9 cellular contexts compared by ENCODE assay signal in the genomic region with DNA sequence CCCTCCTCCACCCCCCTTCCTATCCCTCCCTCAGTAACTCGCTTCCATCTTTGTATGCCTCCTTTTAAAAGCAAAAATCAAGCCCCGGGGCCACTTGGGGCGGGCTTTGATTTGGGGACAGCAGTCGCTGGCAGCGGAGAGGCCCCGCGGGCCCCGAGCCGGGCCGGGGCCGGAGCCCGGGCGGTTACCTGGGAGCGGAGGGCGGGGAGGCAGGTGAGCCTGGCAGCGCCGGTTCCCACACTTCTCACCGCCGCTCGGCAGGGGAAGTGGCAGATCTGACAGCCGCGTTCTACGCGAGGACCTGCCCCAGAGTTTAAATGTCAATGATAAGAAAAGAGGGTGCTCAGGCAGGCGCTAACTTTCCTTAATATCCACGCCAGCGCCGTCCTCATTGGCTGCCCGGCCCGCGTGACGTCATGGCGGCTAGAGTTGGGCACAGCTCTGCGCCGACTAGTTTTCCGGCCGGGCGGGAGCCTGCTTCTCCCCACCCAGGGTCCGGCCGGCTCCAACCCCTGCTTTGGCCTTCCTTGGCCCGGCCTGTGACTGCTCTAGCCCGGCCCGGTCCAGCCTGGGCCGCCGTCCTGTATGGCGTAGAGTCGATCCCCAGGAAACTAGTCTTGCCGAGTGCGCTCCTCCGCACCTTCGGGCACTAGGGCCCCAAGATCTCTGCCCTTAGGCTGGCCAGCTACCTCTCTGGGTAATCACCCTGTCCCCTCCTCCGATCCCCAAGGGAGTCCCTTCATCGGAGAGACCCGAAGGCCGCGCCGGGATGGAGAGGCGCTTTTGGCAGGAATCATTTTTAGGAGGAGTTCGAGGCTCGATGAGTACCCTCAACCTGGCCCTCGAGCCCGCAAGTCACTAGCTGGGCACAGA. TPM values are rescaled to one million over a fixed set of nuclear protein-coding genes. Genes with fewer than 3 reads are reported as not detected.
DNase-seq lines count a peak whose midpoint lies in the region; ATAC-seq lines count a peak whose summit lies in the region.
"Had no signal": no experiment of that assay in that cellular context is flagged by ENCODE, and none has a peak within 500 bp of the region (broad histone marks: within the 10 kb centered on the region; RNA-seq: fewer than 3 reads in every experiment).

No MANE protein-coding gene starts in this region.

- H3K36me3 ChIP-seq in iPS-18a (ENCODE audit: control insufficient read depth, low read depth, low read length) (no peaks in the 10 kb centered on the region), skeletal muscle tissue (ENCODE audit: control insufficient read depth in 3 of 3, insufficient read depth in 3 of 3, low read length in 3 of 3) (no peaks in the 10 kb centered on the region)

- H3K9ac ChIP-seq in iPS-18a (ENCODE audit: low read length) (no peak overlapping the region), skeletal muscle tissue (ENCODE audit: low read depth in 1 of 3, low read length in 3 of 3) (no peak overlapping the region)

- H3K27ac ChIP-seq in iPS-18a (ENCODE audit: low read length): no peak overlapping the region
- H3K27ac ChIP-seq in skeletal muscle tissue (ENCODE audit: low read depth, low read length): no peak overlapping the region

- peaks cover 39% of the 10 kb centered on the region for H3K4me1 ChIP-seq in iPS-18a (ENCODE audit: control insufficient read depth, low read depth, low read length)
- peaks cover 45 to 48% (median 47%) of the 10 kb centered on the region in 3 donors for H3K4me1 ChIP-seq in skeletal muscle tissue (ENCODE audit: control insufficient read depth in 3 of 3, insufficient read depth in 3 of 3, low read length in 3 of 3)

- H3K27me3 Mint-ChIP-seq in T-helper 2 cell treated with Interferon-gamma antibody and Interleukin-4, amounts not matched to agents 5 μg/mL and 100 μg/mL, for 36 hours (ENCODE audit: low read depth): peaks cover 83% of the 10 kb centered on the region
- peaks cover 74% of the 10 kb centered on the region for H3K27me3 Mint-ChIP-seq in activated naive CD8-positive, alpha-beta T cell treated with anti-CD3 and anti-CD28 coated beads, Interleukin-2, amount 50 U/mL, for 24 hours

- peak overlapping the region; percentile 20 for H3K27ac Mint-ChIP-seq in T-helper 2 cell treated with Interferon-gamma antibody and Interleukin-4, amounts not matched to agents 5 μg/mL and 100 μg/mL, for 36 hours
- H3K27ac Mint-ChIP-seq in activated naive CD8-positive, alpha-beta T cell treated with anti-CD3 and anti-CD28 coated beads, Interleukin-2, amount 50 U/mL, for 24 hours: no peak overlapping the region

- no peaks in the 10 kb centered on the region for H3K9me3 ChIP-seq in iPS-18a (ENCODE audit: control insufficient read depth, low read depth, low read length)
- no peaks in the 10 kb centered on the region for H3K9me3 ChIP-seq in skeletal muscle tissue (ENCODE audit: control insufficient read depth in 3 of 3, low read length in 3 of 3)

- H3K27me3 ChIP-seq in iPS-18a (ENCODE audit: control insufficient read depth, insufficient read depth, low read length): peaks cover 100% of the 10 kb centered on the region
- peaks cover 90 to 97% (median 93%) of the 10 kb centered on the region in 3 donors for H3K27me3 ChIP-seq in skeletal muscle tissue (ENCODE audit: control insufficient read depth in 3 of 3, insufficient read depth in 3 of 3, low read length in 3 of 3)

- H3K9me3 Mint-ChIP-seq in T-helper 2 cell treated with Interferon-gamma antibody and Interleukin-4, amounts not matched to agents 5 μg/mL and 100 μg/mL, for 36 hours: no peaks in the 10 kb centered on the region
- peaks cover 3% of the 10 kb centered on the region for H3K9me3 Mint-ChIP-seq in activated naive CD8-positive, alpha-beta T cell treated with anti-CD3 and anti-CD28 coated beads, Interleukin-2, amount 50 U/mL, for 24 hours

- H3K36me3 Mint-ChIP-seq in T-helper 2 cell treated with Interferon-gamma antibody and Interleukin-4, amounts not matched to agents 5 μg/mL and 100 μg/mL, for 36 hours (ENCODE audit: low read depth): no peaks in the 10 kb centered on the region
- peaks cover 4% of the 10 kb centered on the region for H3K36me3 Mint-ChIP-seq in activated naive CD8-positive, alpha-beta T cell treated with anti-CD3 and anti-CD28 coated beads, Interleukin-2, amount 50 U/mL, for 24 hours (ENCODE audit: low read depth)

- no peaks in the 10 kb centered on the region for H3K4me1 Mint-ChIP-seq in T-helper 2 cell treated with Interferon-gamma antibody and Interleukin-4, amounts not matched to agents 5 μg/mL and 100 μg/mL, for 36 hours (ENCODE audit: low read depth)
- H3K4me1 Mint-ChIP-seq in activated naive CD8-positive, alpha-beta T cell treated with anti-CD3 and anti-CD28 coated beads, Interleukin-2, amount 50 U/mL, for 24 hours: peaks cover 26% of the 10 kb centered on the region

- no peak for DNase-seq in T-helper 2 cell treated with Interferon-gamma antibody and Interleukin-4, amounts not matched to agents 5 μg/mL and 100 μg/mL, for 36 hours (ENCODE audit: low spot score)
- DNase-seq in T-helper 2 cell: no peak
- DNase-seq in activated naive CD8-positive, alpha-beta T cell treated with anti-CD3 and anti-CD28 coated beads, Interleukin-2, amount 50 U/mL, for 24 hours: no peak
- DNase-seq in NCI-H1092 (lab: John Stamatoyannopoulos, UW): no peak
- no peak for DNase-seq in activated effector memory CD4-positive, alpha-beta T cell treated with Interleukin-2 at 50 U/mL for 16 hours

- peak; percentile 23 for ATAC-seq in activated naive CD8-positive, alpha-beta T cell treated with anti-CD3 and anti-CD28 coated beads, Interleukin-2, amount 50 U/mL, for 24 hours
- ATAC-seq in GM21825 (IDR thresholded peaks at IDR 0.05; ENCODE audit: unreplicated experiment): no peak

- H3K4me3 ChIP-seq in iPS-18a (ENCODE audit: low read length) (peak overlapping the region; percentile 58), skeletal muscle tissue (ENCODE audit: low read length in 3 of 3) (peak overlapping the region in 2 of 3 donors; percentile 54 to 62)

- no peak overlapping the region for H3K4me3 Mint-ChIP-seq in T-helper 2 cell treated with Interferon-gamma antibody and Interleukin-4, amounts not matched to agents 5 μg/mL and 100 μg/mL, for 36 hours
- peak overlapping the region; percentile 58 for H3K4me3 Mint-ChIP-seq in activated naive CD8-positive, alpha-beta T cell treated with anti-CD3 and anti-CD28 coated beads, Interleukin-2, amount 50 U/mL, for 24 hours

RNA-seq across cellular contexts. Expression of gene PAX6, which starts 6.7 kb away (rescaled TPM):
- total RNA-seq in skeletal muscle tissue: not detected
- total RNA-seq: T-helper 1 cell treated with Interleukin-12 subunit alpha and Interleukin-12 subunit beta and Interleukin-4 antibody, amounts not matched to agents 30 ng/mL and 1 ng/mL, for 36 hours had no signal
